ENCODE assay signal across 39 cellular contexts in the genomic region with DNA sequence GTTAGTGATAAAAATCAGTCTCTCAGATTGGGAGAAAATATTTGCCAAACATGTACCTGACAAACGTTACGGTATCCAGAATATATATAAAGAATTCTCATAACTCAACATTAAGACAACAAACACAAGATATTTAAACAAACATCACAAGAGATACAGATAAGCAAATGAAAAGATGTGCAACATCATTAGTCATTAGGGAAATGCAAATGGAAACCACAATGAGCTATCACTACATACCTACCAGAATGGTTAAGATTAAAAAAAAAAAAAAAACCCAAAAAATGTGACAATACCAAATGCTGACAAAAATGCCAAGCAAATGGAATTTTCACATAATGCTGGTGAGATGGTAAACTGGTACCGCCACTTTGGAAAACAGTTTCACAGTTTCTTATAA.
"Had no signal": no experiment of that assay in that cellular context is flagged by ENCODE, and none has a peak within 500 bp of the region (broad histone marks: within the 10 kb centered on the region; RNA-seq: fewer than 3 reads in every experiment).

No MANE protein-coding gene starts in this region.

- H3K27me3 ChIP-seq: adrenal gland, brain microvascular endothelial cell, cardiac muscle cell, MG63 had no signal

- H3K4me3 ChIP-seq: adrenal gland, cardiac muscle cell, MG63, PC-9 had no signal

- FAIRE-seq: RCC 7860 had no signal

- H3K27ac Mint-ChIP-seq: activated CD4-positive, alpha-beta T cell treated with anti-CD3 and anti-CD28 coated beads for 36 hours; activated CD4-positive, alpha-beta T cell treated with anti-CD3 and anti-CD28 coated beads, Interleukin-2, amount 10 ng/mL, durations not matched to agents 7 days and 5 days; activated naive CD8-positive, alpha-beta T cell treated with anti-CD3 and anti-CD28 coated beads, Interleukin-2, amount 10 ng/mL, durations not matched to agents 7 days and 5 days; IgD-negative memory B cell had no signal

- H3K27ac ChIP-seq: adrenal gland, brain microvascular endothelial cell, cardiac muscle cell, PC-9, WERI-Rb-1 had no signal

- DNase-seq: activated CD4-positive, alpha-beta T cell treated with anti-CD3 and anti-CD28 coated beads for 36 hours; activated CD4-positive, alpha-beta T cell treated with anti-CD3 and anti-CD28 coated beads, Interleukin-2, amount 10 ng/mL, durations not matched to agents 7 days and 5 days; activated CD4-positive, alpha-beta T cell treated with anti-CD3 and anti-CD28 coated beads, Interleukin-2, amount 50 U/mL, for 48 hours; activated CD4-positive, CD25-positive, alpha-beta regulatory T cell; activated CD8-positive, alpha-beta memory T cell treated with anti-CD3 and anti-CD28 coated beads, Interleukin-2, amount 50 U/mL, for 4 hours; activated effector memory CD4-positive, alpha-beta T cell treated with anti-CD3 and anti-CD28 coated beads, Interleukin-2, amount 50 U/mL, for 16 hours; activated naive CD4-positive, alpha-beta T cell; activated naive CD4-positive, alpha-beta T cell treated with anti-CD3 and anti-CD28 coated beads, Interleukin-2, amount 50 U/mL, for 16 hours; activated naive CD8-positive, alpha-beta T cell treated with anti-CD3 and anti-CD28 coated beads, Interleukin-2, amount 10 ng/mL, durations not matched to agents 7 days and 5 days; activated T-cell treated with anti-CD3 and anti-CD28 coated beads for 4 hours; activated T-cell treated with anti-CD3 and anti-CD28 coated beads, Interleukin-2, amount 50 U/mL, for 48 hours; adrenal gland; anterior cingulate cortex; brain microvascular endothelial cell; Karpas-422; KBM-7; MG63; NCI-H1048; NCI-H1105 treated with DMSO at 0.1 percent for 48 hours; NCI-H1436; NCI-H1694; NCI-H1930; NCI-H2081 treated with DMSO at 0.1 percent for 48 hours; NCI-H226; NCI-H446 treated with DMSO at 0.1 percent for 48 hours; NCI-H524; NCI-H748 treated with DMSO at 0.1 percent for 48 hours; NK-92 treated with Interleukin-12 subunit alpha and Interleukin-12 subunit beta, amount 100 ng/mL, for 24 hours; PC-9; Right ventricle myocardium superior; SW 1271; T-helper 1 cell; T-helper 2 cell; T-helper 9 cell; WERI-Rb-1 had no signal

- H3K9me3 ChIP-seq: adrenal gland, MG63 had no signal

- H3K27me3 Mint-ChIP-seq: activated CD4-positive, alpha-beta T cell treated with anti-CD3 and anti-CD28 coated beads for 36 hours; activated CD4-positive, alpha-beta T cell treated with anti-CD3 and anti-CD28 coated beads, Interleukin-2, amount 10 ng/mL, durations not matched to agents 7 days and 5 days; activated naive CD8-positive, alpha-beta T cell treated with anti-CD3 and anti-CD28 coated beads, Interleukin-2, amount 10 ng/mL, durations not matched to agents 7 days and 5 days; central memory CD8-positive, alpha-beta T cell; IgD-negative memory B cell had no signal

- H3K36me3 ChIP-seq: adrenal gland, WERI-Rb-1 had no signal

- H3K9me3 Mint-ChIP-seq: activated CD4-positive, alpha-beta T cell treated with anti-CD3 and anti-CD28 coated beads, Interleukin-2, amount 10 ng/mL, durations not matched to agents 7 days and 5 days; central memory CD8-positive, alpha-beta T cell; IgD-negative memory B cell had no signal

- H3K4me3 Mint-ChIP-seq: activated CD4-positive, alpha-beta T cell treated with anti-CD3 and anti-CD28 coated beads for 36 hours; activated CD4-positive, alpha-beta T cell treated with anti-CD3 and anti-CD28 coated beads, Interleukin-2, amount 10 ng/mL, durations not matched to agents 7 days and 5 days; activated naive CD8-positive, alpha-beta T cell treated with anti-CD3 and anti-CD28 coated beads, Interleukin-2, amount 10 ng/mL, durations not matched to agents 7 days and 5 days; central memory CD8-positive, alpha-beta T cell; IgD-negative memory B cell had no signal
